8 cellular contexts compared by ENCODE assay signal in the genomic region with DNA sequence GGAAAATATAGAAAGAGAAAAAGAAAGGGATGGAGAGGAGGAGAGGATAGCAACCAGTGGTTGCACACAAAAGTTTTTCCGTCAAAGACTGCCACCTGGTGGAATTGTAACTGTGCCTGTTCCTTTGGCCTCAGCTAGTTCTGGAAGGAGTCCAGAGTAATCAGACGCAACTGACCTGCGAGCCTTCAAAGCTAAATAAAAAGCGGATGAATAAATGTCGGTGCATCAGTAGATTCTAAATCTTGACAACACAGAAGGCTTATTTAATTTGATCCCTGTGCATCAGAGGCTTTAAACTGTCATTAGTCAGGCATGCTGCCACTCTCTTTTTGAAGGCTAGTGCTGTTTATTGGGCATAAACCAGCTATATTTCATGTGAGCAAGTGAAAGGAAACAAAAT.
A peak's percentile ranks its signal among the peaks of the same experiment; 100 is the strongest.
DNase-seq lines count a peak whose midpoint lies in the region; ATAC-seq and TF ChIP-seq lines count a peak whose summit lies in the region.

No MANE protein-coding gene starts in this region.

- DNase-seq in stimulated activated CD4-positive, alpha-beta T cell treated with anti-CD3 and anti-CD28 coated beads, Interleukin-12 subunit alpha, Interleukin-12 subunit beta, amount 100 ng/mL, for 48 hours (ENCODE audit: low read depth in 2 of 3, low spot score in 1 of 3) = peak in 2 of 3 donors; percentile 12 to 32
- DNase-seq in stimulated activated CD4-positive, alpha-beta T cell treated with anti-CD3 and anti-CD28 coated beads, Interleukin-12 subunit alpha, Interleukin-12 subunit beta, amount 100 ng/mL, for 4 hours = no peak
- DNase-seq in MG63 = peak; percentile 27
- DNase-seq in RWPE1 (ENCODE audit: low spot score) = peak; percentile 50
- DNase-seq in cardiac fibroblast (ENCODE audit: low read depth in 2 of 2) = peak; percentile 63 to 69
- DNase-seq in right lobe of liver = peak in 2 of 3 donors; percentile 22 to 76
- DNase-seq in transverse colon = peak; percentile 38

- WGBS in right lobe of liver (ENCODE audit: insufficient coverage, low coverage, low lambda C conversion rate, missing lambda C conversion rate) = 1% methylated on average over 5 of the region's 5 CpGs
- WGBS in transverse colon (ENCODE audit: low coverage in 1 of 2), 2 donors = 0 to 5% methylated on average over 5 of the region's 5 CpGs

- no peak overlapping the region for H3K4me3 ChIP-seq in HEK293 (ENCODE audit: low read depth, low read length)
- H3K4me3 ChIP-seq in MG63 = no peak overlapping the region
- no peak overlapping the region for H3K4me3 ChIP-seq in cardiac fibroblast (replicated peaks in 1 of 2; ENCODE audit: low read depth in 2 of 2, low read length in 2 of 2)
- no peak overlapping the region for H3K4me3 ChIP-seq in right lobe of liver
- no peak overlapping the region for H3K4me3 ChIP-seq in transverse colon

- CTCF ChIA-PET in HEK293 (lab: Yijun Ruan, JAX) (interaction anchor here (0.5 to 1.9 kb wide), 16 partner anchors 10 to 1183 kb away, joined by 3 to 10 read pairs (median 3); no protein-coding TSS in a partner anchor), RWPE1 (lab: Yijun Ruan, JAX) (interaction anchor here (0.6 to 1.6 kb wide), 6 partner anchors 10 to 515 kb away, joined by 3 to 6 read pairs (median 4); no protein-coding TSS in a partner anchor)

- intact Hi-C loops in right lobe of liver (cut with DNase I) (no loop called here), transverse colon (cut with DNase I; ENCODE audit: low total_unique reads) (no loop called here)

- no peaks in the 10 kb centered on the region for H3K36me3 ChIP-seq in HEK293 (ENCODE audit: control insufficient read depth in 2 of 2, insufficient read depth in 1 of 2, low read length in 2 of 2)
- no peaks in the 10 kb centered on the region for H3K36me3 ChIP-seq in MG63
- no peaks in the 10 kb centered on the region for H3K36me3 ChIP-seq in right lobe of liver
- H3K36me3 ChIP-seq in transverse colon = no peaks in the 10 kb centered on the region

- TF ChIP-seq EP300 in transverse colon (IDR thresholded peaks at IDR 0.05; ENCODE audit: low read depth) = no peak

- POLR2A ChIA-PET in HEK293 (lab: Yijun Ruan, JAX) = no interaction called here
- POLR2A ChIA-PET in RWPE1 (lab: Yijun Ruan, JAX; ENCODE audit: low non-redundant PET) = no interaction called here

- no peaks in the 10 kb centered on the region for H3K27me3 ChIP-seq in MG63
- H3K27me3 ChIP-seq in right lobe of liver = no peaks in the 10 kb centered on the region
- no peaks in the 10 kb centered on the region for H3K27me3 ChIP-seq in transverse colon

- in situ Hi-C loops in transverse colon (cut with MboI; ENCODE audit: low pct_ligation_motif_present in 1 of 4, low pct_unique_long_range_greater_than_20kb in 1 of 4, low sequenced_read_pairs in 3 of 4) = no loop called here

- ATAC-seq in right lobe of liver = peak; percentile 95 to 99 (median 97)

- H3K9me3 ChIP-seq in HEK293 (ENCODE audit: control insufficient read depth, insufficient read depth, low read depth, low read length) = no peaks in the 10 kb centered on the region
- no peaks in the 10 kb centered on the region for H3K9me3 ChIP-seq in MG63
- H3K9me3 ChIP-seq in right lobe of liver = no peaks in the 10 kb centered on the region
- no peaks in the 10 kb centered on the region for H3K9me3 ChIP-seq in transverse colon

- TF ChIP-seq CTCF in HEK293 (tag by site-specific recombination; IDR thresholded peaks at IDR 0.05) (no peak; the same call in 1 of the 2 replicates), RWPE1 (conservative IDR thresholded peaks at IDR 0.05; ENCODE audit: low read depth) (peak; percentile 92), cardiac fibroblast (IDR thresholded peaks at IDR 0.05; ENCODE audit: low read depth, low read length) (peak; percentile 67), right lobe of liver (IDR thresholded peaks at IDR 0.05) (peak; percentile 66 to 79 (median 74)), transverse colon (IDR thresholded peaks at IDR 0.05) (peak; percentile 44 to 58 (median 51))

- no peak for TF ChIP-seq POLR2A in right lobe of liver (IDR thresholded peaks at IDR 0.05)
- no peak for TF ChIP-seq POLR2A in transverse colon (IDR thresholded peaks at IDR 0.05)

- H3K27ac ChIP-seq in HEK293 (ENCODE audit: extremely low read depth, low read depth, low read length) (no peak overlapping the region), RWPE1 (no peak overlapping the region), right lobe of liver (no peak overlapping the region), transverse colon (no peak overlapping the region)

- no peaks in the 10 kb centered on the region for H3K4me1 ChIP-seq in HEK293 (ENCODE audit: control insufficient read depth, insufficient read depth, low read length)
- H3K4me1 ChIP-seq in right lobe of liver = no peaks in the 10 kb centered on the region
- H3K4me1 ChIP-seq in transverse colon = peaks cover 0 to 3% (median 0%) of the 10 kb centered on the region in 4 donors

TF ChIP-seq in HEK293, 187 proteins besides CTCF, POLR2A, EP300 and RAD21:
- TF ChIP-seq ZNF354C (tag by site-specific recombination; IDR thresholded peaks at IDR 0.05; ENCODE audit: borderline replicate concordance, low read depth) = no peak
- no peak for TF ChIP-seq OVOL3 (tag by site-specific recombination; IDR thresholded peaks at IDR 0.05)
- no peak for TF ChIP-seq ZNF555 (tag by site-specific recombination; conservative IDR thresholded peaks at IDR 0.05)
- peak; percentile 86 for TF ChIP-seq SCRT1 (tag by site-specific recombination; IDR thresholded peaks at IDR 0.05; ENCODE audit: borderline replicate concordance)
- TF ChIP-seq ZNF654 (tag by site-specific recombination; IDR thresholded peaks at IDR 0.05; ENCODE audit: low read depth) = peak; percentile 78
- TF ChIP-seq SCRT2 (tag by site-specific recombination; IDR thresholded peaks at IDR 0.05) = peak; percentile 97
- TF ChIP-seq ZNF624 (tag by site-specific recombination; IDR thresholded peaks at IDR 0.05) = no peak
- no peak for TF ChIP-seq ZNF292 (tag by site-specific recombination; IDR thresholded peaks at IDR 0.05; ENCODE audit: borderline replicate concordance, low read depth)
- TF ChIP-seq ZNF664 (tag by site-specific recombination; IDR thresholded peaks at IDR 0.05) = no peak
- TF ChIP-seq ZNF211 (tag by site-specific recombination; IDR thresholded peaks at IDR 0.05; ENCODE audit: low read depth) = no peak
TF ChIP-seq in HEK293: peak in this region for 3.
